32 cellular contexts compared by ENCODE assay signal in genomic region chr3:128421966-128422365, GRCh38. TPM values are rescaled to one million over a fixed set of nuclear protein-coding genes. Genes with fewer than 3 reads are reported as not detected.
"Had no signal": no experiment of that assay in that cellular context is flagged by ENCODE, and none has a peak within 500 bp of the region (broad histone marks: within the 10 kb centered on the region; RNA-seq: fewer than 3 reads in every experiment).

No MANE protein-coding gene starts in this region.

- H3K27ac ChIP-seq: coronary artery, esophagus muscularis mucosa, foreskin keratinocyte, lower lobe of right lung, parathyroid adenoma, suprapubic skin had no signal

- H3K36me3 ChIP-seq: esophagus muscularis mucosa, lower lobe of right lung, suprapubic skin had no signal

- H3K36me3 Mint-ChIP-seq: natural killer cell had no signal

- H3K4me1 Mint-ChIP-seq: immature natural killer cell; natural killer cell; stimulated activated naive CD8-positive, alpha-beta T cell treated with anti-CD3 and anti-CD28 coated beads, Interleukin-15, amount 100 ng/mL, for 72 hours had no signal

- H3K4me1 ChIP-seq: foreskin keratinocyte, parathyroid adenoma had no signal

- H3K4me3 ChIP-seq: coronary artery, esophagus muscularis mucosa, lower lobe of right lung, smooth muscle cell, suprapubic skin had no signal

- H2AFZ ChIP-seq: parathyroid adenoma had no signal

- H3K9ac ChIP-seq: parathyroid adenoma had no signal

- DNase-seq: dermis blood vessel endothelial cell; effector memory CD4-positive, alpha-beta T cell; foreskin keratinocyte; glutamatergic neuron; hypothalamus; immature natural killer cell; islet precursor cell; left ventricle myocardium superior; lower lobe of right lung; natural killer cell; stimulated activated CD4-positive, alpha-beta T cell treated with anti-CD3 and anti-CD28 coated beads, Interleukin-12 subunit alpha, Interleukin-12 subunit beta, amount 100 ng/mL, for 4 hours; stimulated activated CD4-positive, alpha-beta T cell treated with anti-CD3 and anti-CD28 coated beads, Interleukin-1b, Interleukin-23, amount 100 ng/mL, for 48 hours; stimulated activated CD4-positive, alpha-beta T cell treated with anti-CD3 and anti-CD28 coated beads, Interleukin-4, amount 100 ng/mL, for 1 hour; stimulated activated CD8-positive, alpha-beta memory T cell treated with anti-CD3 and anti-CD28 coated beads, Interleukin-4, amount 100 ng/mL, for 48 hours; stimulated activated naive CD4-positive, alpha-beta T cell; stimulated activated naive CD8-positive, alpha-beta T cell treated with anti-CD3 and anti-CD28 coated beads, Interleukin-15, amount 100 ng/mL, for 72 hours had no signal

- H3K4me3 Mint-ChIP-seq: immature natural killer cell; natural killer cell; stimulated activated naive CD8-positive, alpha-beta T cell treated with anti-CD3 and anti-CD28 coated beads, Interleukin-15, amount 100 ng/mL, for 72 hours; type B pancreatic cell had no signal

- H3K9me3 ChIP-seq: esophagus muscularis mucosa, lower lobe of right lung, suprapubic skin had no signal

- H3K27ac Mint-ChIP-seq: natural killer cell; stimulated activated naive CD8-positive, alpha-beta T cell treated with anti-CD3 and anti-CD28 coated beads, Interleukin-15, amount 100 ng/mL, for 72 hours; type B pancreatic cell had no signal

- H3K4me2 ChIP-seq: smooth muscle cell had no signal

- H3K9me3 Mint-ChIP-seq: natural killer cell; stimulated activated naive CD8-positive, alpha-beta T cell treated with anti-CD3 and anti-CD28 coated beads, Interleukin-15, amount 100 ng/mL, for 72 hours had no signal

- H3K79me2 ChIP-seq: parathyroid adenoma had no signal

- ATAC-seq: foreskin keratinocyte; left ventricle myocardium superior; lower lobe of right lung; natural killer cell; sciatic nerve; stimulated activated naive CD8-positive, alpha-beta T cell treated with anti-CD3 and anti-CD28 coated beads, Interleukin-15, amount 100 ng/mL, for 72 hours had no signal

RNA-seq across cellular contexts. Expression of gene DNAJB8, which starts 44.7 kb away (rescaled TPM):
- total RNA-seq: dermis blood vessel endothelial cell, endothelial cell of umbilical vein, epithelial cell of proximal tubule, esophagus muscularis mucosa, fibroblast of lung, foreskin keratinocyte, left ventricle myocardium superior, lower lobe of right lung, mesenteric fat pad, mononuclear cell, natural killer cell, osteoblast, progenitor cell of endocrine pancreas, sciatic nerve, smooth muscle cell, suprapubic skin had no signal
- polyA plus RNA-seq: endothelial cell of umbilical vein, fibroblast of lung, foreskin keratinocyte, immature natural killer cell, neural cell, smooth muscle cell, thymus had no signal
